Comparison of ENCODE assay signal across 8 cellular contexts in the genomic region with DNA sequence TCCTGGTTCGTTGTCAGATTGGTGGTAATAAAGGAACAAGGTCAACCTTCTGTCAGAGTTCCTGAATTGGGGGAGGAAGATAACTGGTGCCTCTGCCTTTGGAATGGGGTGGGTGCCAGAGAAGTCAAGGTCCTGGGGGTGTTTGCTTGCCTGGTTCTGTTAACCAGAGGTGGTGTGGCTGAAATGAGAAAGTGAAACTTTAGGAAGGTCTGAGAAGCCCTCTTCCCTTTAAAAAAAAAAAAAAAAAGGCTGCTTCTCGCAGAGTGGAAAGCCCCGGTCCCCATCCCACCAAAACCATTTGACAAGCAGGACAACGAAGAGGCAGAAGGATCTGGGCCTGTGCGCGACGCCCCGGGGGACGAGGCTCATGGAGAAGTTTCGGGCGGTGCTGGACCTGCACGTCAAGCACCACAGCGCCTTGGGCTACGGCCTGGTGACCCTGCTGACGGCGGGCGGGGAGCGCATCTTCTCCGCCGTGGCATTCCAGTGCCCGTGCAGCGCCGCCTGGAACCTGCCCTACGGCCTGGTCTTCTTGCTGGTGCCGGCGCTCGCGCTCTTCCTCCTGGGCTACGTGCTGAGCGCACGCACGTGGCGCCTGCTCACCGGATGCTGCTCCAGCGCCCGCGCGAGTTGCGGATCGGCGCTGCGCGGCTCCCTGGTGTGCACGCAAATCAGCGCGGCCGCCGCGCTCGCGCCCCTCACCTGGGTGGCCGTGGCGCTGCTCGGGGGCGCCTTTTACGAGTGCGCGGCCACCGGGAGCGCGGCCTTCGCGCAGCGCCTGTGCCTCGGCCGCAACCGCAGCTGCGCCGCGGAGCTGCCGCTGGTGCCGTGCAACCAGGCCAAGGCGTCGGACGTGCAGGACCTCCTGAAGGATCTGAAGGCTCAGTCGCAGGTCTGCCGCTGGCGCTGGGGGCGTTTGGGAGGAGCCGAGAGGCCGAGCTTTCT. TPM values are rescaled to one million over a fixed set of nuclear protein-coding genes. Genes with fewer than 3 reads are reported as not detected.
A peak's percentile ranks its signal among the peaks of the same experiment; 100 is the strongest.
DNase-seq lines count a peak whose midpoint lies in the region; ATAC-seq, FAIRE-seq and TF ChIP-seq lines count a peak whose summit lies in the region.

No MANE protein-coding gene starts in this region.

- peaks cover 24% of the 10 kb centered on the region in 2 donors for H3K4me1 Mint-ChIP-seq in immature natural killer cell

- H4K20me1 ChIP-seq in GM12878 (ENCODE audit: control insufficient read depth, insufficient read depth), result no peaks in the 10 kb centered on the region

- H3K4me1 ChIP-seq in RWPE2 (ENCODE audit: insufficient read depth, poor library complexity, severe bottlenecking), result peaks cover 2% of the 10 kb centered on the region
- H3K4me1 ChIP-seq in GM12878 (ENCODE audit: control insufficient read depth, insufficient read depth, low read length), result peaks cover 17% of the 10 kb centered on the region

- WGBS in GM12878 (ENCODE audit: insufficient coverage, insufficient replicate concordance, low lambda C conversion rate, missing lambda C conversion rate), result 2% methylated on average over 69 of the region's 81 CpGs

- intact Hi-C loops in GM12878 (cut with micrococcal nuclease; ENCODE audit: unreplicated experiment), result no loop called here

- no peaks in the 10 kb centered on the region for H3K36me3 ChIP-seq in RWPE2 (ENCODE audit: low read depth)
- H3K36me3 ChIP-seq in GM12878 (ENCODE audit: control insufficient read depth in 2 of 2, insufficient read depth in 2 of 2, low read length in 1 of 2), result no peaks in the 10 kb centered on the region

- H3K79me2 ChIP-seq in GM12878 (ENCODE audit: control insufficient read depth, insufficient read depth, low read length), result no peaks in the 10 kb centered on the region

- H3K27ac Mint-ChIP-seq in immature natural killer cell, result peak overlapping the region; percentile 42 to 91 (median 76)

- BruUV-seq in GM12878 (replicated peaks; lab: Mats Ljungman, UMichigan), result no TSS peak

- peak overlapping the region; percentile 69 for H3K4me2 ChIP-seq in GM12878 (ENCODE audit: control insufficient read depth, insufficient read depth)

- POLR2A ChIA-PET in GM12878 (lab: Charles Lee), result interaction anchor here (1.1 kb wide), 1 partner anchor 67 kb away, joined by 4 read pairs; no protein-coding TSS in a partner anchor
- POLR2A ChIA-PET in RWPE1 (lab: Yijun Ruan, JAX; ENCODE audit: low non-redundant PET), result no interaction called here

- no peak for TF ChIP-seq RAD21 in GM12878 (IDR thresholded peaks at IDR 0.05; ENCODE audit: insufficient read depth, low read depth, low read length)

- H3K27ac ChIP-seq in RWPE2 (ENCODE audit: poor library complexity, severe bottlenecking), result no peak overlapping the region
- H3K27ac ChIP-seq in GM12878 (ENCODE audit: control insufficient read depth, insufficient read depth), result no peak overlapping the region
- no peak overlapping the region for H3K27ac ChIP-seq in RWPE1

- DNase-seq in AG08396 (ENCODE audit: low spot score) (peak; percentile 40), RWPE2 (ENCODE audit: low spot score) (no peak), GM12878 (ENCODE audit: low read depth, low spot score) (no peak), immature natural killer cell (peak; percentile 64 to 72 (median 66)), RWPE1 (ENCODE audit: low spot score) (no peak)
- peak; percentile 39 for DNase-seq in stimulated activated CD4-positive, alpha-beta T cell treated with anti-CD3 and anti-CD28 coated beads, Interleukin-12 subunit alpha, Interleukin-12 subunit beta, amount 100 ng/mL, for 4 hours

- H3K9ac ChIP-seq in GM12878 (ENCODE audit: control insufficient read depth, insufficient read depth, low read length), result no peak overlapping the region; the same call in 1 of the 2 replicates

- TF ChIP-seq CTCF in RWPE2 (IDR thresholded peaks at IDR 0.05; ENCODE audit: poor library complexity, severe bottlenecking), result no peak
- no peak for TF ChIP-seq CTCF in GM12878 (IDR thresholded peaks at IDR 0.05 in 2 of 3, conservative IDR thresholded peaks at IDR 0.05 in 1 of 3; ENCODE audit: control insufficient read depth in 2 of 3, extremely low read depth in 1 of 3, insufficient read depth in 1 of 3, low read depth in 3 of 3, low read length in 3 of 3)
- TF ChIP-seq CTCF in RWPE1 (conservative IDR thresholded peaks at IDR 0.05; ENCODE audit: low read depth), result no peak

- TF ChIP-seq POLR2A in GM12878 (IDR thresholded peaks at IDR 0.05; ENCODE audit: low read depth, low read length), result peak; percentile 66

- H3K27me3 ChIP-seq in RWPE2 (ENCODE audit: insufficient read depth, poor library complexity, severe bottlenecking), result no peaks in the 10 kb centered on the region
- H3K27me3 ChIP-seq in GM12878 (replicated peaks in 1 of 2; ENCODE audit: control insufficient read depth in 2 of 2, insufficient read depth in 2 of 2, low read length in 1 of 2), result peaks cover 0 to 3% of the 10 kb centered on the region in 2 experiments; a peak in 3 of 4 replicates

- H3K9me3 Mint-ChIP-seq in immature natural killer cell, result no peaks in the 10 kb centered on the region

- H2AFZ ChIP-seq in GM12878 (ENCODE audit: control insufficient read depth, low read depth, low read length), result peak overlapping the region; percentile 72

- peak overlapping the region; percentile 21 for H3K4me3 ChIP-seq in RWPE2 (ENCODE audit: severe bottlenecking)
- H3K4me3 ChIP-seq in GM12878, result peak overlapping the region; percentile 63; the same call in 1 of the 2 replicates

- ATAC-seq in GM18907 (IDR thresholded peaks at IDR 0.05; ENCODE audit: unreplicated experiment) (peak; percentile 89), HG03135 (IDR thresholded peaks at IDR 0.05; ENCODE audit: unreplicated experiment) (peak; percentile 87), RWPE2 (ENCODE audit: low read depth) (peak; percentile 80), GM12878 (peak; percentile 89)

- FAIRE-seq in GM12878 (lab: Jason Lieb, UNC), result no peak

- H3K36me3 Mint-ChIP-seq in immature natural killer cell, result no peaks in the 10 kb centered on the region

- no peak for TF ChIP-seq EP300 in GM12878 (IDR thresholded peaks at IDR 0.05; ENCODE audit: borderline replicate concordance in 1 of 2, control insufficient read depth in 1 of 2, low read depth in 2 of 2, low read length in 2 of 2)

- peak overlapping the region; percentile 72 to 90 (median 88) for H3K4me3 Mint-ChIP-seq in immature natural killer cell

- CTCF ChIA-PET in GM12878 (lab: Yijun Ruan, JAX) (interaction anchor here (0.8 to 1.5 kb wide), 6 partner anchors 11 to 174 kb away, joined by 3 to 5 read pairs (median 3); no protein-coding TSS in a partner anchor), RWPE1 (lab: Yijun Ruan, JAX) (interaction anchor here (0.6 kb wide), 1 partner anchor 72 kb away, joined by 3 read pairs; no protein-coding TSS in a partner anchor)

- SMC1A ChIA-PET in GM12878 (lab: Charles Lee; ENCODE audit: uncharacterized antibody, unreplicated experiment), result interaction anchor here (0.7 to 1.2 kb wide), 2 partner anchors 12 to 15 kb away, joined by 3 read pairs; no protein-coding TSS in a partner anchor

- H3K9me3 ChIP-seq in RWPE2 (ENCODE audit: severe bottlenecking) (no peaks in the 10 kb centered on the region), GM12878 (replicated peaks; ENCODE audit: control insufficient read depth, insufficient read depth, low read length) (no peaks in the 10 kb centered on the region)

- peaks cover 2 to 9% (median 4%) of the 10 kb centered on the region in 3 donors for H3K27me3 Mint-ChIP-seq in immature natural killer cell (ENCODE audit: low read depth in 3 of 3)

- RAD21 ChIA-PET in GM12878 (lab: Charles Lee; ENCODE audit: unreplicated experiment), result interaction anchor here (0.8 to 1.1 kb wide), 2 partner anchors 11 to 51 kb away, joined by 3 read pairs; no protein-coding TSS in a partner anchor

- in situ Hi-C loops in GM12878 (cut with MboI), result no loop called here

TF ChIP-seq in GM12878, 131 proteins besides CTCF, POLR2A, EP300 and RAD21 (continues in another document):
- TF ChIP-seq ZNF384 (IDR thresholded peaks at IDR 0.05; ENCODE audit: borderline replicate concordance, low read depth, low read length), result peak; percentile 51

RNA-seq across cellular contexts. Expression of gene CALHM6, which starts 0.7 kb away (rescaled TPM):
- total RNA-seq in GM12878 (2013; cell fraction: nucleolus; rRNA removed), result not detected in 2 replicates
- total RNA-seq in GM12878 (2014; rRNA removed), result 1.2 and 1.5 TPM in 2 replicates
- total RNA-seq in GM12878 (2014; rRNA removed; fragmentation: Illumina TruSeq; extraction: Trizol), result 1.7 and 2.6 TPM in 2 replicates
- total RNA-seq in GM12878 (2021), result 0.53 and 1.0 TPM in 2 replicates
- 4.4 TPM for polyA plus RNA-seq in GM12878 (2011; ENCODE audit: low read depth)
- 0.15 and 0.48 TPM in 2 replicates for polyA plus RNA-seq in GM12878 (2011; rRNA removed)
- 0.10 and 0.18 TPM in 2 replicates for polyA plus RNA-seq in GM12878 (2011; cell fraction: cytosol; rRNA removed)
- not detected in 2 replicates for polyA plus RNA-seq in GM12878 (2011; cell fraction: nucleus; rRNA removed)
- polyA plus RNA-seq in GM12878 (2012), result 11.2 and 13.0 TPM in 2 replicates
- 0.93 and 1.2 TPM in 2 replicates for polyA plus RNA-seq in GM12878 (2014; fragmentation: Illumina TruSeq; extraction: Trizol)
- polyA plus RNA-seq in GM12878 (2014; fragmentation: Nextera tagmentation; extraction: Ambion mirVana), result 1 to 10 TPM; 1.1 to 1.4 TPM
- 1.5 and 2.6 TPM in 2 replicates for polyA plus RNA-seq in GM12878 (2014; rRNA removed)
- 1 to 10 TPM; 3.2 to 3.4 TPM for polyA plus RNA-seq in GM12878 (2016; fragmentation: Nextera tagmentation; extraction: Ambion mirVana)
- not detected in 2 replicates for polyA minus RNA-seq in GM12878 (2011; rRNA and poly(A)+ RNA removed)
- polyA minus RNA-seq in GM12878 (2011; cell fraction: cytosol; rRNA and poly(A)+ RNA removed), result not detected in 2 replicates
- polyA minus RNA-seq in GM12878 (2011; cell fraction: nucleus; rRNA and poly(A)+ RNA removed), result 0.38 TPM in 1 of 2 replicates, not detected in the other
- 100 to 1,000 TPM in 2 of 3 donors, 10 to 100 TPM in 1; 26.5 to 107 (median 103) TPM for polyA plus RNA-seq in immature natural killer cell

RNA-seq across cellular contexts. Expression of gene CALHM5, which starts 49.6 kb away (rescaled TPM):
- total RNA-seq in GM12878 (2013; cell fraction: nucleolus; rRNA removed), result not detected in 2 replicates
- total RNA-seq in GM12878 (2014; rRNA removed) (not detected in 2 replicates), GM12878 (2014; rRNA removed; fragmentation: Illumina TruSeq; extraction: Trizol) (not detected in 2 replicates), GM12878 (2021) (not detected in 2 replicates)
- not detected for polyA plus RNA-seq in GM12878 (2011; ENCODE audit: low read depth)
- polyA plus RNA-seq in GM12878 (2011; rRNA removed) (not detected in 2 replicates), GM12878 (2014; fragmentation: Illumina TruSeq; extraction: Trizol) (not detected in 2 replicates), GM12878 (2014; fragmentation: Nextera tagmentation; extraction: Ambion mirVana) (not detected), GM12878 (2014; rRNA removed) (not detected in 2 replicates), GM12878 (2016; fragmentation: Nextera tagmentation; extraction: Ambion mirVana) (not detected), immature natural killer cell (not detected)
- polyA plus RNA-seq in GM12878 (2011; cell fraction: cytosol; rRNA removed), result not detected in 2 replicates
- polyA plus RNA-seq in GM12878 (2011; cell fraction: nucleus; rRNA removed), result not detected in 2 replicates
- not detected in 2 replicates for polyA plus RNA-seq in GM12878 (2012)
- not detected in 2 replicates for polyA minus RNA-seq in GM12878 (2011; rRNA and poly(A)+ RNA removed)
- not detected in 2 replicates for polyA minus RNA-seq in GM12878 (2011; cell fraction: cytosol; rRNA and poly(A)+ RNA removed)
- polyA minus RNA-seq in GM12878 (2011; cell fraction: nucleus; rRNA and poly(A)+ RNA removed), result not detected in 2 replicates

Comparison
In these comparisons a context has a peak if more than half of its experiments do, and no peak if none do; other contexts are left out.
1. DNase-seq: peak in AG08396 (single experiment), immature natural killer cell (3 of 3) and stimulated activated CD4-positive, alpha-beta T cell treated with anti-CD3 and anti-CD28 coated beads, Interleukin-12 subunit alpha, Interleukin-12 subunit beta, amount 100 ng/mL, for 4 hours (single experiment); none in RWPE2 (single experiment), GM12878 (single experiment) and RWPE1 (single experiment).
2. Peak in every context shown above with its lines, with median percentiles within 50 percentile points of each other: ATAC-seq.